19 cellular contexts compared by ENCODE assay signal in genomic region chr22:46490538-46490937, GRCh38.
"Had no signal": no experiment of that assay in that cellular context is flagged by ENCODE, and none has a peak within 500 bp of the region (broad histone marks: within the 10 kb centered on the region; RNA-seq: fewer than 3 reads in every experiment).

No MANE protein-coding gene starts in this region.

- H3K4me1 ChIP-seq: right atrium auricular region, sigmoid colon, tibial artery had no signal

- H3K27ac ChIP-seq: dorsolateral prefrontal cortex, heart left ventricle, ovary, right atrium auricular region, sigmoid colon, skin epidermis, tibial artery had no signal

- H3K4me3 ChIP-seq: dorsolateral prefrontal cortex, heart left ventricle, ovary, right atrium auricular region, sigmoid colon, skin epidermis, tibial artery had no signal

- H3K9me3 ChIP-seq: heart left ventricle, ovary, right atrium auricular region, sigmoid colon, tibial artery had no signal

- FAIRE-seq: frontal cortex, islet of Langerhans had no signal

- DNase-seq: cortex of kidney; effector CD8-positive, alpha-beta T cell; heart left ventricle; hippocampal formation; mammary epithelial cell; naive thymus-derived CD4-positive, alpha-beta T cell; nucleus accumbens; ovary; sigmoid colon; stimulated activated CD4-positive, alpha-beta T cell treated with anti-CD3 and anti-CD28 coated beads, Interleukin-2, amount 100 ng/mL, for 24 hours; stimulated activated naive CD8-positive, alpha-beta T cell treated with anti-CD3 and anti-CD28 coated beads, Interleukin-15, Interleukin-2, amounts not matched to agents 100 U/mL and 50 U/mL, for 24 hours; tibial artery had no signal

- H3K27me3 ChIP-seq: heart left ventricle, ovary, right atrium auricular region, sigmoid colon had no signal

- H3K36me3 ChIP-seq: heart left ventricle, ovary, right atrium auricular region, sigmoid colon, tibial artery had no signal

- ATAC-seq: esophagus mucosa; heart left ventricle; left lobe of liver; naive thymus-derived CD4-positive, alpha-beta T cell; stimulated activated naive CD8-positive, alpha-beta T cell treated with anti-CD3 and anti-CD28 coated beads, Interleukin-15, Interleukin-2, amounts not matched to agents 100 U/mL and 50 U/mL, for 24 hours had no signal
